Comparison of ENCODE assay signal across 9 cellular contexts in genomic region chr7:121138262-121138933, GRCh38.
DNase-seq lines count a peak whose midpoint lies in the region; ATAC-seq and TF ChIP-seq lines count a peak whose summit lies in the region.
"Had no signal": no experiment of that assay in that cellular context is flagged by ENCODE, and none has a peak within 500 bp of the region (broad histone marks: within the 10 kb centered on the region; RNA-seq: fewer than 3 reads in every experiment).

No MANE protein-coding gene starts in this region.

- no peak overlapping the region for H3K4me3 Mint-ChIP-seq in MCF 10A (ENCODE audit: unreplicated experiment)
- H3K4me3 Mint-ChIP-seq: nephron had no signal

- H3K27ac Mint-ChIP-seq in MCF 10A (ENCODE audit: low read depth, unreplicated experiment) = no peak overlapping the region
- H3K27ac Mint-ChIP-seq: nephron had no signal

- no peaks in the 10 kb centered on the region for H3K9me3 ChIP-seq in breast epithelium
- no peaks in the 10 kb centered on the region for H3K9me3 ChIP-seq in colonic mucosa

- no peak overlapping the region for H3K9ac ChIP-seq in colonic mucosa (ENCODE audit: low read depth in 2 of 2, low read length in 2 of 2)

- TF ChIP-seq POLR2A in breast epithelium (IDR thresholded peaks at IDR 0.05) = no peak

- CTCF ChIA-PET in MCF 10A (lab: Yijun Ruan, JAX) = interaction anchor here (0.6 kb wide), 1 partner anchor 618 kb away, joined by 4 read pairs; no protein-coding TSS in a partner anchor

- no peaks in the 10 kb centered on the region for H3K9me3 Mint-ChIP-seq in MCF 10A (ENCODE audit: unreplicated experiment)
- H3K9me3 Mint-ChIP-seq: nephron had no signal

- intact Hi-C loops in MCF 10A (cut with micrococcal nuclease) = no loop called here
- intact Hi-C loops in breast epithelium (cut with DNase I; ENCODE audit: low total_unique reads) = no loop called here
- intact Hi-C loops in colonic mucosa (cut with DNase I) = no loop called here

- H3K36me3 ChIP-seq in breast epithelium = no peaks in the 10 kb centered on the region
- H3K36me3 ChIP-seq in colonic mucosa = no peaks in the 10 kb centered on the region

- peaks cover 34% of the 10 kb centered on the region for H3K27me3 Mint-ChIP-seq in MCF 10A (ENCODE audit: insufficient read depth, unreplicated experiment)

- H3K4me1 Mint-ChIP-seq in MCF 10A (ENCODE audit: insufficient read depth, unreplicated experiment) = peaks cover 6% of the 10 kb centered on the region
- H3K4me1 Mint-ChIP-seq: nephron had no signal

- no peaks in the 10 kb centered on the region for H3K36me3 Mint-ChIP-seq in MCF 10A (ENCODE audit: insufficient read depth, unreplicated experiment)

- H3K4me1 ChIP-seq in breast epithelium (no peaks in the 10 kb centered on the region), foreskin keratinocyte (peaks cover 15% of the 10 kb centered on the region), colonic mucosa (no peaks in the 10 kb centered on the region)

- POLR2A ChIA-PET in MCF 10A (lab: Yijun Ruan, JAX) = no interaction called here

- ATAC-seq in HG02970 (IDR thresholded peaks at IDR 0.05; ENCODE audit: low FRiP score, unreplicated experiment) = peak; percentile 99
- peak; percentile 88 for ATAC-seq in foreskin keratinocyte

- H3K4me3 ChIP-seq in breast epithelium (peak overlapping the region in 1 of 3 donors; percentile 13), colonic mucosa (no peak overlapping the region)

- no TSS peak for BruUV-seq in MCF 10A (replicated peaks; lab: Mats Ljungman, UMichigan)

- H3K27me3 ChIP-seq in breast epithelium (no peaks in the 10 kb centered on the region), foreskin keratinocyte (no peaks in the 10 kb centered on the region), colonic mucosa (no peaks in the 10 kb centered on the region)

- peak; percentile 33 for DNase-seq in MCF 10A (ENCODE audit: unreplicated experiment)
- no peak for DNase-seq in breast epithelium (ENCODE audit: low spot score in 2 of 2)
- DNase-seq in NCI-H2171 (lab: John Stamatoyannopoulos, UW) = peak; percentile 24
- DNase-seq in foreskin keratinocyte = peak; percentile 56 to 78
- DNase-seq in colonic mucosa = no peak
- DNase-seq in HT-29 (ENCODE audit: low spot score) = no peak
- no peak for DNase-seq in nucleus accumbens (lab: John Stamatoyannopoulos, UW)

- H3K27ac ChIP-seq in breast epithelium = no peak overlapping the region
- no peak overlapping the region for H3K27ac ChIP-seq in foreskin keratinocyte
- H3K27ac ChIP-seq in colonic mucosa = no peak overlapping the region

- no peak for TF ChIP-seq CTCF in MCF 10A (IDR thresholded peaks at IDR 0.05; ENCODE audit: unreplicated experiment)
- no peak for TF ChIP-seq CTCF in breast epithelium (IDR thresholded peaks at IDR 0.05)
- no peak for TF ChIP-seq CTCF in foreskin keratinocyte (conservative IDR thresholded peaks at IDR 0.05)
- TF ChIP-seq CTCF in colonic mucosa (IDR thresholded peaks at IDR 0.05) = no peak

Comparison
In these comparisons a context has a peak if more than half of its experiments do, and no peak if none do; other contexts are left out.
1. DNase-seq: peak in MCF 10A (single experiment), NCI-H2171 (single experiment) and foreskin keratinocyte (2 of 2); none in breast epithelium (0 of 2), colonic mucosa (single experiment), HT-29 (single experiment) and nucleus accumbens (0 of 56).